Comparison of ENCODE assay signal across 26 cellular contexts in genomic region chr3:35776346-35776745, GRCh38.
"Had no signal": no experiment of that assay in that cellular context is flagged by ENCODE, and none has a peak within 500 bp of the region (broad histone marks: within the 10 kb centered on the region; RNA-seq: fewer than 3 reads in every experiment).

No MANE protein-coding gene starts in this region.

- H3K4me1 ChIP-seq: heart right ventricle, lower lobe of right lung, pancreas, prostate gland, sigmoid colon, spleen, tibial nerve, uterus had no signal

- H3K27me3 ChIP-seq: hepatocyte, pancreas, sigmoid colon, spleen, tibial nerve, uterus had no signal

- H3K4me2 ChIP-seq: hepatocyte had no signal

- DNase-seq: heart right ventricle; islet precursor cell; lower lobe of right lung; mammary epithelial cell; mesendoderm; naive B cell; natural killer cell; nephron progenitor cell; nucleus accumbens; pancreas; posterior cingulate gyrus; retina; right cardiac atrium; sigmoid colon; small intestine; spleen; stimulated activated CD4-positive, alpha-beta T cell treated with anti-CD3 and anti-CD28 coated beads, Interleukin-4, amount 100 ng/mL, for 4 hours; stimulated activated CD8-positive, alpha-beta memory T cell treated with anti-CD3 and anti-CD28 coated beads, Interleukin-4, amount 100 ng/mL, for 48 hours; stimulated activated naive CD4-positive, alpha-beta T cell treated with Interleukin-2 at 50 U/mL for 16 hours; stimulated activated naive CD8-positive, alpha-beta T cell treated with anti-CD3 and anti-CD28 coated beads, Interleukin-15, amount 100 ng/mL, for 72 hours; substantia nigra; uterus had no signal

- H2AFZ ChIP-seq: hepatocyte had no signal

- H3K36me3 ChIP-seq: heart right ventricle, lower lobe of right lung, pancreas, prostate gland, sigmoid colon, spleen, tibial nerve, uterus had no signal

- H3K9me3 ChIP-seq: heart right ventricle, lower lobe of right lung, pancreas, prostate gland, sigmoid colon, spleen, tibial nerve, uterus had no signal

- H3K79me2 ChIP-seq: hepatocyte had no signal

- FAIRE-seq: pancreas had no signal

- H3K4me3 ChIP-seq: heart right ventricle, hepatocyte, lower lobe of right lung, pancreas, prostate gland, sigmoid colon, spleen, tibial nerve, uterus had no signal

- ATAC-seq: heart right ventricle; lower lobe of right lung; natural killer cell; pancreas; right cardiac atrium; stimulated activated memory B cell treated with anti-CD40 and anti-IgM and Interleukin-4, amounts not matched to agents 10 μg/mL and 1 μg/mL and 100 μg/mL, for 72 hours; stimulated activated naive CD8-positive, alpha-beta T cell treated with anti-CD3 and anti-CD28 coated beads, Interleukin-15, amount 100 ng/mL, for 72 hours had no signal

- H3K27ac ChIP-seq: heart right ventricle, hepatocyte, lower lobe of right lung, pancreas, prostate gland, sigmoid colon, spleen, tibial nerve, uterus had no signal
